9 cellular contexts compared by ENCODE assay signal in genomic region chr6:117547688-117548621, GRCh38. TPM values are rescaled to one million over a fixed set of nuclear protein-coding genes. Genes with fewer than 3 reads are reported as not detected.
DNase-seq lines count a peak whose midpoint lies in the region; ATAC-seq and TF ChIP-seq lines count a peak whose summit lies in the region.
"Had no signal": no experiment of that assay in that cellular context is flagged by ENCODE, and none has a peak within 500 bp of the region (broad histone marks: within the 10 kb centered on the region; RNA-seq: fewer than 3 reads in every experiment).

No MANE protein-coding gene starts in this region.

- intact Hi-C loops in esophagus muscularis mucosa (cut with DNase I), result no loop called here

- TF ChIP-seq EP300 in esophagus muscularis mucosa (IDR thresholded peaks at IDR 0.05), result no peak

- no peak overlapping the region for H3K9ac ChIP-seq in HUES64 (ENCODE audit: low read depth, low read length)

- TF ChIP-seq CTCF in esophagus muscularis mucosa (IDR thresholded peaks at IDR 0.05), result peak in 1 of 3 experiments; percentile 23

- H3K9me3 ChIP-seq in HUES64 (ENCODE audit: insufficient read depth, low read depth, low read length), result no peaks in the 10 kb centered on the region
- no peaks in the 10 kb centered on the region for H3K9me3 ChIP-seq in esophagus muscularis mucosa
- H3K9me3 ChIP-seq in thymus (ENCODE audit: control insufficient read depth), result no peaks in the 10 kb centered on the region

- H3K4me1 ChIP-seq in HUES64 (ENCODE audit: insufficient read depth, low read length) (peaks cover 30% of the 10 kb centered on the region), esophagus muscularis mucosa (peaks cover 9 to 15% (median 14%) of the 10 kb centered on the region in 4 donors), thymus (ENCODE audit: control insufficient read depth, insufficient read depth, low read length) (peaks cover 14% of the 10 kb centered on the region)

- DNase-seq in DMS53 (lab: John Stamatoyannopoulos, UW) (peak; percentile 39), DMS53 treated with DMSO at 0.1 percent for 48 hours (lab: John Stamatoyannopoulos, UW; ENCODE audit: unreplicated experiment) (no peak), activated T-cell treated with anti-CD3 and anti-CD28 coated beads for 4 hours (peak; percentile 31), esophagus muscularis mucosa (ENCODE audit: extremely low spot score) (no peak), SK-N-DZ (ENCODE audit: low spot score) (no peak)
- peak; percentile 67 for DNase-seq in natural killer cell treated with Interleukin-12 subunit alpha and Interleukin-12 subunit beta and Interleukin-15 and Interleukin-18, amount 100 ng/mL, for 72 hours (ENCODE audit: low spot score)

- ATAC-seq in natural killer cell treated with Interleukin-12 subunit alpha and Interleukin-12 subunit beta and Interleukin-15 and Interleukin-18, amount 100 ng/mL, for 72 hours, result peak; percentile 65 to 80

- H3K4me3 ChIP-seq in HUES64 (ENCODE audit: low read length), result no peak overlapping the region
- peak overlapping the region; percentile 51 to 62 (median 57) for H3K4me3 ChIP-seq in esophagus muscularis mucosa
- H3K4me3 ChIP-seq in thymus (ENCODE audit: low read length), result peak overlapping the region; percentile 52

- H3K27me3 ChIP-seq in HUES64 (ENCODE audit: insufficient read depth, low read length) (no peaks in the 10 kb centered on the region), esophagus muscularis mucosa (no peaks in the 10 kb centered on the region), thymus (ENCODE audit: control insufficient read depth, insufficient read depth) (no peaks in the 10 kb centered on the region)

- H3K4me3 Mint-ChIP-seq in natural killer cell treated with Interleukin-12 subunit alpha and Interleukin-12 subunit beta and Interleukin-15 and Interleukin-18, amount 100 ng/mL, for 72 hours, result peak overlapping the region; percentile 86

- H3K27ac ChIP-seq in HUES64 (ENCODE audit: low read depth, low read length) (peak overlapping the region; percentile 30; the same call in 1 of the 2 replicates), esophagus muscularis mucosa (replicated peaks in 1 of 4) (peak overlapping the region; percentile 31 to 70 (median 58)), thymus (ENCODE audit: low read depth) (peak overlapping the region; percentile 80)
- H3K27ac ChIP-seq: 22Rv1 had no signal

- H3K36me3 ChIP-seq in HUES64 (ENCODE audit: insufficient read depth, low read length) (peaks cover 15% of the 10 kb centered on the region; the same call in 1 of the 2 replicates), esophagus muscularis mucosa (peaks cover 0 to 31% (median 13%) of the 10 kb centered on the region in 4 donors), thymus (ENCODE audit: control insufficient read depth, insufficient read depth) (no peaks in the 10 kb centered on the region)

- no peaks in the 10 kb centered on the region for H3K27me3 Mint-ChIP-seq in natural killer cell treated with Interleukin-12 subunit alpha and Interleukin-12 subunit beta and Interleukin-15 and Interleukin-18, amount 100 ng/mL, for 72 hours

- H3K36me3 Mint-ChIP-seq in natural killer cell treated with Interleukin-12 subunit alpha and Interleukin-12 subunit beta and Interleukin-15 and Interleukin-18, amount 100 ng/mL, for 72 hours, result no peaks in the 10 kb centered on the region

- TF ChIP-seq POLR2A in esophagus muscularis mucosa (IDR thresholded peaks at IDR 0.05; ENCODE audit: low read depth), result no peak

- H3K27ac Mint-ChIP-seq in natural killer cell treated with Interleukin-12 subunit alpha and Interleukin-12 subunit beta and Interleukin-15 and Interleukin-18, amount 100 ng/mL, for 72 hours, result peak overlapping the region; percentile 84 to 88

- H3K4me1 Mint-ChIP-seq in natural killer cell treated with Interleukin-12 subunit alpha and Interleukin-12 subunit beta and Interleukin-15 and Interleukin-18, amount 100 ng/mL, for 72 hours (ENCODE audit: low read depth in 2 of 2), result peaks cover 35 to 46% of the 10 kb centered on the region in 2 donors

- 95% methylated on average over 64 of the region's 64 CpGs for WGBS in HUES64
- 8% methylated on average over 24 of the region's 64 CpGs for WGBS in esophagus muscularis mucosa
- 16% methylated on average over 64 of the region's 64 CpGs for whole genome bisulfite sequencing in thymus

- H3K9me3 Mint-ChIP-seq in natural killer cell treated with Interleukin-12 subunit alpha and Interleukin-12 subunit beta and Interleukin-15 and Interleukin-18, amount 100 ng/mL, for 72 hours, result no peaks in the 10 kb centered on the region

RNA-seq across cellular contexts. Expression of gene GOPC, which starts 54.4 kb away (rescaled TPM):
- 14.0 TPM for polyA plus RNA-seq in HUES64 (2013, experiment 1 of 2)
- polyA plus RNA-seq in HUES64 (2013, experiment 2 of 2), result 13.9 TPM
- total RNA-seq in esophagus muscularis mucosa, result 10 to 100 TPM; 18.8 to 25.7 (median 22.8) TPM
- total RNA-seq in natural killer cell treated with Interleukin-12 subunit alpha and Interleukin-12 subunit beta and Interleukin-15 and Interleukin-18, amount 100 ng/mL, for 72 hours, result 10 to 100 TPM; 19.0 to 21.6 TPM
- polyA plus RNA-seq in thymus, result 33.1 TPM
- polyA plus RNA-seq in SK-N-DZ (2014; cell fraction: cytosol; rRNA removed), result 34.8 and 37.7 TPM in 2 replicates
- polyA plus RNA-seq in SK-N-DZ (2014; cell fraction: nucleus; rRNA removed), result 51.4 and 57.2 TPM in 2 replicates

Comparison
In these comparisons a context has a peak if more than half of its experiments do, and no peak if none do; other contexts are left out.
1. DNase-seq: peak in DMS53 (single experiment), activated T-cell treated with anti-CD3 and anti-CD28 coated beads for 4 hours (single experiment) and natural killer cell treated with Interleukin-12 subunit alpha and Interleukin-12 subunit beta and Interleukin-15 and Interleukin-18, amount 100 ng/mL, for 72 hours (single experiment); none in DMS53 treated with DMSO at 0.1 percent for 48 hours (single experiment), esophagus muscularis mucosa (single experiment) and SK-N-DZ (single experiment).
2. H3K27ac ChIP-seq: peak in every context shown above with its lines; median percentile 80 in thymus; 58 in esophagus muscularis mucosa; 30 in HUES64.